Comparison of ENCODE assay signal across 8 cellular contexts in genomic region chr10:18238875-18239485, GRCh38.
DNase-seq lines count a peak whose midpoint lies in the region; ATAC-seq and TF ChIP-seq lines count a peak whose summit lies in the region.

No MANE protein-coding gene starts in this region.

- intact Hi-C loops in posterior cingulate gyrus (cut with DNase I) = no loop called here

- peak; percentile 63 for TF ChIP-seq CTCF in coronary artery (IDR thresholded peaks at IDR 0.05)

- no peaks in the 10 kb centered on the region for H3K36me3 Mint-ChIP-seq in effector memory CD8-positive, alpha-beta T cell (ENCODE audit: insufficient read depth)

- DNase-seq in NCI-H748 (lab: John Stamatoyannopoulos, UW; ENCODE audit: unreplicated experiment) (peak; percentile 22), NCI-H748 treated with DMSO at 0.1 percent for 48 hours (lab: John Stamatoyannopoulos, UW) (no peak), NCI-H2227 (lab: John Stamatoyannopoulos, UW; ENCODE audit: unreplicated experiment) (peak; percentile 12), coronary artery (ENCODE audit: low spot score) (no peak), myocyte (ENCODE audit: low read depth) (peak; percentile 47), posterior cingulate gyrus (no peak)
- DNase-seq in effector memory CD8-positive, alpha-beta T cell = no peak

- H3K4me1 Mint-ChIP-seq in effector memory CD8-positive, alpha-beta T cell (ENCODE audit: low read depth in 2 of 2) = no peaks in the 10 kb centered on the region

- H3K27ac Mint-ChIP-seq in effector memory CD8-positive, alpha-beta T cell = no peak overlapping the region

- peaks cover 0 to 12% of the 10 kb centered on the region in 2 donors for H3K27me3 Mint-ChIP-seq in effector memory CD8-positive, alpha-beta T cell

- ATAC-seq in HG03280 (IDR thresholded peaks at IDR 0.05; ENCODE audit: unreplicated experiment) = no peak
- no peak for ATAC-seq in effector memory CD8-positive, alpha-beta T cell (replicated peaks)

- no peak overlapping the region for H3K4me3 Mint-ChIP-seq in effector memory CD8-positive, alpha-beta T cell

- no peak overlapping the region for H3K27ac ChIP-seq in coronary artery

- peaks cover 0 to 1% of the 10 kb centered on the region in 2 donors for H3K9me3 Mint-ChIP-seq in effector memory CD8-positive, alpha-beta T cell

- H3K4me3 ChIP-seq in coronary artery = no peak overlapping the region

Comparison
In these comparisons a context has a peak if more than half of its experiments do, and no peak if none do; other contexts are left out.
1. DNase-seq: peak in NCI-H748 (single experiment), NCI-H2227 (single experiment) and myocyte (single experiment); none in NCI-H748 treated with DMSO at 0.1 percent for 48 hours (single experiment), coronary artery (single experiment), posterior cingulate gyrus (0 of 10) and effector memory CD8-positive, alpha-beta T cell (0 of 3).